In the genomic region with DNA sequence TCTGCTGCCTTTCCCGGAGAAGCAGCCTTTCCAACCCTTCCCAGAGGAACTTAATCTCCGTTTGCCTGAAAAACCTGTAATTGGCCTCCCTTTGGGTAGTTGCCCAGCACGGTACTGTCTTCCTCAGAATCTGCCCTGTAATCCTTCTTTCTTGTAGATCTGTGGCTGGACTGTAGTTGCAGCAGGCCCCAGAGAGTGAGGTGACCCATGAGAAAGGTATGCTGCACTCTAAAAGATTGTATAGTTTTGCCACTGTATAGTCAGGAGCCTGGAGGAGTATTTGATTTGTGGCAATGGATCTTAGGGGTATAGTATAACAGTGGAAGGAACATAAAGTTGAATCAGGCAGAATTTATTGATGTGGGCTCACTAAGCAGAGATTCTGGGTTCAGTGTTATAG, we compare ENCODE assay signal across 13 cellular contexts. TPM values are rescaled to one million over a fixed set of nuclear protein-coding genes. Genes with fewer than 3 reads are reported as not detected.
DNase-seq lines count a peak whose midpoint lies in the region; ATAC-seq, FAIRE-seq and TF ChIP-seq lines count a peak whose summit lies in the region.
"Had no signal": no experiment of that assay in that cellular context is flagged by ENCODE, and none has a peak within 500 bp of the region (broad histone marks: within the 10 kb centered on the region; RNA-seq: fewer than 3 reads in every experiment).

No MANE protein-coding gene starts in this region.

- H4K20me1 ChIP-seq in HepG2 (ENCODE audit: insufficient read depth, low read length), result no peaks in the 10 kb centered on the region; the same call in 1 of the 2 replicates

- intact Hi-C loops in HepG2 (cut with micrococcal nuclease; ENCODE audit: unreplicated experiment) (no loop called here), right lobe of liver (cut with DNase I) (no loop called here)

- no peak for FAIRE-seq in HepG2 (lab: Jason Lieb, UNC)

- no peaks in the 10 kb centered on the region for H3K9me3 ChIP-seq in HepG2 (ENCODE audit: low read length)
- H3K9me3 ChIP-seq in right lobe of liver, result no peaks in the 10 kb centered on the region
- H3K9me3 ChIP-seq: esophagus muscularis mucosa had no signal

- TSS peak; percentile 16 for BruUV-seq in HepG2 (replicated peaks; lab: Mats Ljungman, UMichigan)

- H3K36me3 ChIP-seq in HepG2 (replicated peaks in 1 of 2; ENCODE audit: control insufficient read depth in 1 of 2, insufficient read depth in 2 of 2, low read length in 2 of 2) (peaks cover 0 to 1% of the 10 kb centered on the region in 2 experiments; a peak in 1 of 5 replicates), right lobe of liver (no peaks in the 10 kb centered on the region)
- H3K36me3 ChIP-seq: esophagus muscularis mucosa had no signal

- TF ChIP-seq EP300 in HepG2 (IDR thresholded peaks at IDR 0.05; ENCODE audit: low read depth in 2 of 2, low read length in 2 of 2) (no peak), HepG2 (CRISPR knock-in tag; IDR thresholded peaks at IDR 0.05; ENCODE audit: borderline replicate concordance) (no peak)

- WGBS in HepG2 (ENCODE audit: low lambda C conversion rate), result 100% methylated on average over 3 of the region's 3 CpGs
- 70% methylated on average over 3 of the region's 3 CpGs for WGBS in right lobe of liver (ENCODE audit: insufficient coverage, low coverage, low lambda C conversion rate, missing lambda C conversion rate)

- H3K27ac ChIP-seq in HepG2 (ENCODE audit: extremely low read length, insufficient read depth, low read length) (no peak overlapping the region), right lobe of liver (no peak overlapping the region)

- no peaks in the 10 kb centered on the region for H3K27me3 ChIP-seq in HepG2 (ENCODE audit: control insufficient read depth in 1 of 2, insufficient read depth in 2 of 2, low read length in 2 of 2)
- no peaks in the 10 kb centered on the region for H3K27me3 ChIP-seq in right lobe of liver
- H3K27me3 ChIP-seq: esophagus muscularis mucosa had no signal

- TF ChIP-seq POLR2A in HepG2 (IDR thresholded peaks at IDR 0.05; ENCODE audit: insufficient read depth in 1 of 2, low read depth in 2 of 2, low read length in 2 of 2) (no peak), right lobe of liver (IDR thresholded peaks at IDR 0.05) (no peak)

- TF ChIP-seq CTCF in HepG2 (CRISPR knock-in tag; IDR thresholded peaks at IDR 0.05) (no peak), right lobe of liver (IDR thresholded peaks at IDR 0.05) (no peak), glutamatergic neuron (IDR thresholded peaks at IDR 0.05; ENCODE audit: partially characterized antibody, unreplicated experiment) (no peak)

- H3K27me3 Mint-ChIP-seq in glutamatergic neuron (ENCODE audit: unreplicated experiment), result no peaks in the 10 kb centered on the region
- H3K27me3 Mint-ChIP-seq: activated naive CD8-positive, alpha-beta T cell treated with anti-CD3 and anti-CD28 coated beads, Interleukin-2, amount 50 U/mL, for 24 hours had no signal

- CTCF ChIA-PET in HepG2 (lab: Yijun Ruan, JAX; ENCODE audit: low intra/inter-chr PET ratio, low total read pairs), result no interaction called here

- peaks cover 2% of the 10 kb centered on the region for H3K9me3 Mint-ChIP-seq in glutamatergic neuron (ENCODE audit: unreplicated experiment)
- H3K9me3 Mint-ChIP-seq: activated naive CD8-positive, alpha-beta T cell treated with anti-CD3 and anti-CD28 coated beads, Interleukin-2, amount 50 U/mL, for 24 hours had no signal

- ATAC-seq in HepG2 (no peak), right lobe of liver (no peak), HG02981 (IDR thresholded peaks at IDR 0.05; ENCODE audit: unreplicated experiment) (no peak)
- ATAC-seq: activated naive CD8-positive, alpha-beta T cell treated with anti-CD3 and anti-CD28 coated beads, Interleukin-2, amount 50 U/mL, for 24 hours; right cardiac atrium had no signal

- POLR2A ChIA-PET in HepG2 (lab: Yijun Ruan, JAX), result no interaction called here

- no peaks in the 10 kb centered on the region for H3K36me3 Mint-ChIP-seq in glutamatergic neuron (ENCODE audit: unreplicated experiment)

- H2AFZ ChIP-seq in HepG2 (ENCODE audit: low read length), result no peak overlapping the region

- H3K4me3 ChIP-seq in HepG2 (replicated peaks in 1 of 3; ENCODE audit: insufficient read depth in 1 of 3, low read depth in 2 of 3, low read length in 3 of 3) (no peak overlapping the region), right lobe of liver (no peak overlapping the region)
- H3K4me3 ChIP-seq: esophagus muscularis mucosa, lung had no signal

- H3K4me3 Mint-ChIP-seq in glutamatergic neuron (ENCODE audit: unreplicated experiment), result peak overlapping the region; percentile 48
- H3K4me3 Mint-ChIP-seq: activated naive CD8-positive, alpha-beta T cell treated with anti-CD3 and anti-CD28 coated beads, Interleukin-2, amount 50 U/mL, for 24 hours had no signal

- peak overlapping the region; percentile 82 for H3K27ac Mint-ChIP-seq in glutamatergic neuron (ENCODE audit: unreplicated experiment)
- H3K27ac Mint-ChIP-seq: activated naive CD8-positive, alpha-beta T cell treated with anti-CD3 and anti-CD28 coated beads, Interleukin-2, amount 50 U/mL, for 24 hours had no signal

- no peak overlapping the region for H3K9ac ChIP-seq in HepG2 (ENCODE audit: insufficient read depth, low read depth, low read length)

- peaks cover 76% of the 10 kb centered on the region for H3K79me2 ChIP-seq in HepG2 (ENCODE audit: insufficient read depth, low read length)

- H3K4me2 ChIP-seq in HepG2 (ENCODE audit: low read depth, low read length), result no peak overlapping the region

- TF ChIP-seq RAD21 in HepG2 (CRISPR knock-in tag; IDR thresholded peaks at IDR 0.05), result no peak

- H3K4me1 ChIP-seq in HepG2 (ENCODE audit: insufficient read depth, low read length) (peaks cover 10% of the 10 kb centered on the region; the same call in 1 of the 2 replicates), right lobe of liver (no peaks in the 10 kb centered on the region)

- DNase-seq in HepG2 (ENCODE audit: low spot score) (no peak), right lobe of liver (no peak), amniotic epithelial cell (ENCODE audit: low read depth) (peak; percentile 94), glutamatergic neuron (no peak), germinal center (ENCODE audit: low spot score) (no peak), pons (ENCODE audit: low spot score) (no peak), NCI-H146 treated with DMSO at 0.1 percent for 48 hours (lab: John Stamatoyannopoulos, UW; ENCODE audit: unreplicated experiment) (no peak)
- DNase-seq: activated naive CD8-positive, alpha-beta T cell treated with anti-CD3 and anti-CD28 coated beads, Interleukin-2, amount 50 U/mL, for 24 hours; NCI-H748 treated with DMSO at 0.1 percent for 48 hours; right cardiac atrium had no signal

- in situ Hi-C loops in HepG2 (cut with HindIII; ENCODE audit: extremely low pct_ligation_motif_present, low pct_unique_long_range_greater_than_20kb), result no loop called here

- H3K4me1 Mint-ChIP-seq in glutamatergic neuron (ENCODE audit: low read depth, unreplicated experiment), result peaks cover 16% of the 10 kb centered on the region

TF ChIP-seq in HepG2, 621 proteins besides CTCF, POLR2A, EP300 and RAD21 (continues in another document):
- no peak for TF ChIP-seq GATAD2A (CRISPR knock-in tag; IDR thresholded peaks at IDR 0.05)
- TF ChIP-seq NONO (IDR thresholded peaks at IDR 0.05), result no peak
- no peak for TF ChIP-seq NONO (CRISPR knock-in tag; conservative IDR thresholded peaks at IDR 0.05)
- TF ChIP-seq GRHL1 (CRISPR knock-in tag; conservative IDR thresholded peaks at IDR 0.05), result no peak
- no peak for TF ChIP-seq ZNF550 (CRISPR knock-in tag; IDR thresholded peaks at IDR 0.05; ENCODE audit: borderline replicate concordance)
- TF ChIP-seq ZBTB20 (CRISPR knock-in tag; IDR thresholded peaks at IDR 0.05; ENCODE audit: borderline replicate concordance, low read depth), result no peak
- no peak for TF ChIP-seq KDM4B (CRISPR knock-in tag; IDR thresholded peaks at IDR 0.05)
- no peak for TF ChIP-seq ZBTB7A (CRISPR knock-in tag; IDR thresholded peaks at IDR 0.05)

RNA-seq across cellular contexts. Expression of gene SPIN1, which starts 11.8 kb away (rescaled TPM):
- 24.3 and 38.4 TPM in 2 replicates for total RNA-seq in HepG2 (2016; rRNA removed; fragmentation: Illumina TruSeq; extraction: Trizol)
- 12.5 and 14.0 TPM in 2 replicates for total RNA-seq in HepG2 (2016; cell fraction: cytosol; rRNA removed; fragmentation: Illumina TruSeq; extraction: Trizol; ENCODE audit: low read depth)
- 24.5 and 35.0 TPM in 2 replicates for total RNA-seq in HepG2 (2016; cell fraction: insoluble cytoplasmic fraction; rRNA removed; fragmentation: Illumina TruSeq; extraction: Trizol)
- 28.2 and 28.5 TPM in 2 replicates for total RNA-seq in HepG2 (2016; cell fraction: membrane; rRNA removed; fragmentation: Illumina TruSeq; extraction: Trizol)
- 19.6 and 24.3 TPM in 2 replicates for total RNA-seq in HepG2 (2016; cell fraction: nucleus; rRNA removed; fragmentation: Illumina TruSeq; extraction: Trizol)
- polyA plus RNA-seq in HepG2 (2011; rRNA removed), result 17.9 and 20.0 TPM in 2 replicates
- 9.8 and 17.5 TPM in 2 replicates for polyA plus RNA-seq in HepG2 (2011; cell fraction: cytosol; rRNA removed)
- 15.1 and 18.4 TPM in 2 replicates for polyA plus RNA-seq in HepG2 (2011; cell fraction: nucleus; rRNA removed)
- 18.2 and 18.8 TPM in 2 replicates for polyA plus RNA-seq in HepG2 (2012)
- 2.3 and 2.7 TPM in 2 replicates for polyA plus RNA-seq in HepG2 (2016; cell fraction: cytosol; fragmentation: Illumina TruSeq; extraction: Trizol; ENCODE audit: low read depth)
- 33.7 and 34.5 TPM in 2 replicates for polyA plus RNA-seq in HepG2 (2016; cell fraction: insoluble cytoplasmic fraction; fragmentation: Illumina TruSeq; extraction: Trizol; ENCODE audit: low read depth)
- polyA plus RNA-seq in HepG2 (2016; cell fraction: membrane; fragmentation: Illumina TruSeq; extraction: Trizol; ENCODE audit: low read depth), result 13.0 and 14.7 TPM in 2 replicates
- 27.7 and 31.7 TPM in 2 replicates for polyA plus RNA-seq in HepG2 (2016; cell fraction: nucleus; fragmentation: Illumina TruSeq; extraction: Trizol; ENCODE audit: insufficient read depth, low read depth)
- 20.1 and 42.8 TPM in 2 replicates for polyA minus RNA-seq in HepG2 (2011; rRNA and poly(A)+ RNA removed; ENCODE audit: low replicate concordance)
- 17.2 and 17.5 TPM in 2 replicates for polyA minus RNA-seq in HepG2 (2011; cell fraction: cytosol; rRNA and poly(A)+ RNA removed)
- polyA minus RNA-seq in HepG2 (2011; cell fraction: nucleus; rRNA and poly(A)+ RNA removed), result 21.2 and 23.7 TPM in 2 replicates
- total RNA-seq in right lobe of liver, result 10 to 100 TPM; 15.7 to 21.2 (median 18.7) TPM
- total RNA-seq in glutamatergic neuron (ENCODE audit: unreplicated experiment), result 88.2 TPM
